10 cellular contexts compared by ENCODE assay signal in the genomic region with DNA sequence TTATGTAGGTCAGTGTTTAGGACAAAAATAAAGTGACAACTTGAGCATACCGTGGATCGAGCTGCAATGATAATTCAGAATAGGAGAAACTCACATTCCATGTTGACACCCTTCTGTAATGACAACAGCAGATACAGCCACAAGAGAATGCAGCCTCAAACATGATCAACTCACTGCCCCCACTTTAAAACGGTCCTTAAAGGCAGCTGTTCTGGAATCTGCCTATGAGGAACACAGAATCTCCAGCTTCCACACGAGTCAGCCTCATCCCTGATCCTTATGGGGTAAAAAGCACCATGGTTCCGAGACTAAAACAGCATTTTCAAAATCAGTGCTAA. TPM values are rescaled to one million over a fixed set of nuclear protein-coding genes. Genes with fewer than 3 reads are reported as not detected.
DNase-seq lines count a peak whose midpoint lies in the region; ATAC-seq and TF ChIP-seq lines count a peak whose summit lies in the region.
"Had no signal": no experiment of that assay in that cellular context is flagged by ENCODE, and none has a peak within 500 bp of the region (broad histone marks: within the 10 kb centered on the region; RNA-seq: fewer than 3 reads in every experiment).

No MANE protein-coding gene starts in this region.

- DNase-seq in T-helper 2 cell treated with Interferon-gamma antibody and Interleukin-4, amounts not matched to agents 5 μg/mL and 100 μg/mL, for 36 hours (ENCODE audit: low spot score), result no peak
- no peak for DNase-seq in T-helper 2 cell
- peak; percentile 9 for DNase-seq in renal cortical epithelial cell (ENCODE audit: low read depth)
- DNase-seq in MM.1S, result no peak
- DNase-seq in neural progenitor cell (ENCODE audit: low spot score), result no peak
- DNase-seq: mesendoderm, NCI-H1930 had no signal

- TF ChIP-seq CTCF in HEK293 (tag by site-specific recombination; IDR thresholded peaks at IDR 0.05), result no peak
- TF ChIP-seq CTCF in MM.1S (IDR thresholded peaks at IDR 0.05; ENCODE audit: low read length), result no peak
- TF ChIP-seq CTCF in neural progenitor cell (IDR thresholded peaks at IDR 0.05), result no peak

- H3K4me2 ChIP-seq in MM.1S (ENCODE audit: low read depth, low read length), result no peak overlapping the region
- H3K4me2 ChIP-seq in neural progenitor cell, result no peak overlapping the region

- H3F3A ChIP-seq in MM.1S (ENCODE audit: insufficient read depth, low read length) (no peaks in the 10 kb centered on the region), neural progenitor cell (ENCODE audit: low read depth) (peaks cover 12% of the 10 kb centered on the region)

- H3K27ac ChIP-seq in HEK293 (ENCODE audit: extremely low read depth, low read depth, low read length) (no peak overlapping the region), MM.1S (ENCODE audit: low read length) (no peak overlapping the region), neural progenitor cell (no peak overlapping the region)

- H4K20me1 ChIP-seq in MM.1S (ENCODE audit: insufficient read depth, low read length) (peaks cover 36% of the 10 kb centered on the region), neural progenitor cell (ENCODE audit: low read depth) (peaks cover 72% of the 10 kb centered on the region)

- no peak overlapping the region for H2AFZ ChIP-seq in MM.1S (ENCODE audit: low read length)
- no peak overlapping the region for H2AFZ ChIP-seq in neural progenitor cell (replicated peaks)

- H3K4me1 Mint-ChIP-seq in T-helper 2 cell treated with Interferon-gamma antibody and Interleukin-4, amounts not matched to agents 5 μg/mL and 100 μg/mL, for 36 hours (ENCODE audit: low read depth), result peaks cover 42% of the 10 kb centered on the region
- H3K4me1 Mint-ChIP-seq in neural progenitor cell, result peaks cover 7% of the 10 kb centered on the region

- no peaks in the 10 kb centered on the region for H3K27me3 Mint-ChIP-seq in T-helper 2 cell treated with Interferon-gamma antibody and Interleukin-4, amounts not matched to agents 5 μg/mL and 100 μg/mL, for 36 hours (ENCODE audit: low read depth)
- H3K27me3 Mint-ChIP-seq in neural progenitor cell (ENCODE audit: insufficient read depth, low read depth), result no peaks in the 10 kb centered on the region

- no peak overlapping the region for H3K4me3 ChIP-seq in HEK293 (ENCODE audit: low read depth, low read length)
- peak overlapping the region; percentile 8 for H3K4me3 ChIP-seq in endocrine pancreas (ENCODE audit: control insufficient read depth, insufficient read depth, low read length)
- H3K4me3 ChIP-seq in MM.1S (ENCODE audit: low read length), result no peak overlapping the region
- H3K4me3 ChIP-seq in neural progenitor cell, result no peak overlapping the region

- POLR2A ChIA-PET in HEK293 (lab: Yijun Ruan, JAX), result interaction anchor here (0.6 to 0.9 kb wide), 2 partner anchors 29 to 224 kb away, joined by 3 read pairs; no protein-coding TSS in a partner anchor

- CTCF ChIA-PET in HEK293 (lab: Yijun Ruan, JAX), result interaction anchor here (1.3 kb wide), 1 partner anchor 14 kb away, joined by 4 read pairs; no protein-coding TSS in a partner anchor

- no peak overlapping the region for H3K9ac ChIP-seq in endocrine pancreas (ENCODE audit: control insufficient read depth, insufficient read depth, low read length)
- no peak overlapping the region for H3K9ac ChIP-seq in MM.1S (ENCODE audit: low read length)
- no peak overlapping the region for H3K9ac ChIP-seq in neural progenitor cell

- no peaks in the 10 kb centered on the region for H3K9me2 ChIP-seq in MM.1S (replicated peaks; ENCODE audit: insufficient read depth, low read length)

- H3K9me3 Mint-ChIP-seq in T-helper 2 cell treated with Interferon-gamma antibody and Interleukin-4, amounts not matched to agents 5 μg/mL and 100 μg/mL, for 36 hours, result no peaks in the 10 kb centered on the region
- peaks cover 3% of the 10 kb centered on the region for H3K9me3 Mint-ChIP-seq in neural progenitor cell

- no peak overlapping the region for H3K27ac Mint-ChIP-seq in T-helper 2 cell treated with Interferon-gamma antibody and Interleukin-4, amounts not matched to agents 5 μg/mL and 100 μg/mL, for 36 hours
- H3K27ac Mint-ChIP-seq in neural progenitor cell, result no peak overlapping the region

- H3K36me3 Mint-ChIP-seq in T-helper 2 cell treated with Interferon-gamma antibody and Interleukin-4, amounts not matched to agents 5 μg/mL and 100 μg/mL, for 36 hours (ENCODE audit: low read depth), result peaks cover 31% of the 10 kb centered on the region
- peaks cover 13% of the 10 kb centered on the region for H3K36me3 Mint-ChIP-seq in neural progenitor cell

- H3K36me3 ChIP-seq in HEK293 (ENCODE audit: control insufficient read depth in 2 of 2, insufficient read depth in 1 of 2, low read length in 2 of 2) (peaks cover 11 to 20% of the 10 kb centered on the region in 2 experiments; a peak in 2 of 3 replicates), endocrine pancreas (ENCODE audit: control insufficient read depth, insufficient read depth, low read length) (no peaks in the 10 kb centered on the region), MM.1S (replicated peaks; ENCODE audit: insufficient read depth, low read length) (no peaks in the 10 kb centered on the region; the same call in 1 of the 2 replicates), neural progenitor cell (no peaks in the 10 kb centered on the region)

- peak overlapping the region; percentile 55 for H3K4me3 Mint-ChIP-seq in T-helper 2 cell treated with Interferon-gamma antibody and Interleukin-4, amounts not matched to agents 5 μg/mL and 100 μg/mL, for 36 hours
- H3K4me3 Mint-ChIP-seq in neural progenitor cell, result no peak overlapping the region

- no peak for ATAC-seq in GM21825 (IDR thresholded peaks at IDR 0.05; ENCODE audit: unreplicated experiment)

- H3K27me3 ChIP-seq in endocrine pancreas (ENCODE audit: control insufficient read depth, insufficient read depth, low read length), result no peaks in the 10 kb centered on the region
- H3K27me3 ChIP-seq in MM.1S (replicated peaks; ENCODE audit: insufficient read depth, low read length), result no peaks in the 10 kb centered on the region
- no peaks in the 10 kb centered on the region for H3K27me3 ChIP-seq in neural progenitor cell

- H3K79me2 ChIP-seq in MM.1S (ENCODE audit: low read length), result peaks cover 86% of the 10 kb centered on the region
- peaks cover 85% of the 10 kb centered on the region for H3K79me2 ChIP-seq in neural progenitor cell (ENCODE audit: low read depth)

- H3K4me1 ChIP-seq in HEK293 (ENCODE audit: control insufficient read depth, insufficient read depth, low read length) (peaks cover 10% of the 10 kb centered on the region), endocrine pancreas (ENCODE audit: control insufficient read depth, insufficient read depth, low read length) (peaks cover 7% of the 10 kb centered on the region), MM.1S (ENCODE audit: low read length) (peaks cover 11% of the 10 kb centered on the region), neural progenitor cell (no peaks in the 10 kb centered on the region)

- no peaks in the 10 kb centered on the region for H3K9me3 ChIP-seq in HEK293 (ENCODE audit: control insufficient read depth, insufficient read depth, low read depth, low read length)
- no peaks in the 10 kb centered on the region for H3K9me3 ChIP-seq in endocrine pancreas (ENCODE audit: control insufficient read depth, low read length)
- no peaks in the 10 kb centered on the region for H3K9me3 ChIP-seq in MM.1S (replicated peaks; ENCODE audit: insufficient read depth, low read length)
- no peaks in the 10 kb centered on the region for H3K9me3 ChIP-seq in neural progenitor cell (ENCODE audit: low read depth)

TF ChIP-seq in HEK293, 187 proteins besides CTCF, POLR2A, EP300 and RAD21:
- peak; percentile 53; the same call in 1 of the 2 replicates for TF ChIP-seq ZNF600 (tag by site-specific recombination; IDR thresholded peaks at IDR 0.05)
- TF ChIP-seq HOXD13 (CRISPR knock-in tag; IDR thresholded peaks at IDR 0.05; ENCODE audit: borderline replicate concordance), result no peak

RNA-seq across cellular contexts. Expression of a gene that starts 3.7 kb away (rescaled TPM):
- total RNA-seq in renal cortical epithelial cell (170 and 214 TPM in 2 replicates), neural progenitor cell (ENCODE audit: low replicate concordance) (73.4 and 87.6 TPM in 2 replicates)

RNA-seq across cellular contexts. Expression of a gene that starts 32.5 kb away (rescaled TPM):
- total RNA-seq in renal cortical epithelial cell (15.6 and 36.7 TPM in 2 replicates), neural progenitor cell (ENCODE audit: low replicate concordance) (28.0 and 36.1 TPM in 2 replicates)
